Comparison of ENCODE assay signal across 8 cellular contexts in genomic region chr15:74065684-74066411, GRCh38. TPM values are rescaled to one million over a fixed set of nuclear protein-coding genes. Genes with fewer than 3 reads are reported as not detected.
DNase-seq lines count a peak whose midpoint lies in the region; ATAC-seq and TF ChIP-seq lines count a peak whose summit lies in the region.
"Not testable (repeated sequence)": the region's sequence is repeated elsewhere in the genome, so short reads cannot be mapped to it uniquely, and the experiment has no call there.

No MANE protein-coding gene starts in this region.

- TF ChIP-seq POLR2A in suprapubic skin (IDR thresholded peaks at IDR 0.05) = not testable (repeated sequence)

- TF ChIP-seq CTCF in GM06990 (IDR thresholded peaks at IDR 0.05; ENCODE audit: insufficient read depth, low read length, poor library complexity, severe bottlenecking) (peak; percentile 34), HFF-Myc (IDR thresholded peaks at IDR 0.05; ENCODE audit: low read depth, low read length, missing control alignments) (peak; percentile 36), choroid plexus epithelial cell (conservative IDR thresholded peaks at IDR 0.05; ENCODE audit: low read depth, low read length) (peak; percentile 10), left lung (IDR thresholded peaks at IDR 0.05) (peak; percentile 43 to 62), smooth muscle cell (IDR thresholded peaks at IDR 0.05; ENCODE audit: borderline replicate concordance, insufficient read depth, poor library complexity, severe bottlenecking) (peak; percentile 54), suprapubic skin (IDR thresholded peaks at IDR 0.05) (peak; percentile 4 to 63)

- not testable (repeated sequence) for H3K36me3 Mint-ChIP-seq in activated T-cell treated with anti-CD3 and anti-CD28 coated beads, Interleukin-2, amount 50 U/mL, for 4 hours (ENCODE audit: insufficient read depth)

- TF ChIP-seq EP300 in suprapubic skin (IDR thresholded peaks at IDR 0.05) = not testable (repeated sequence)

- not testable (repeated sequence) for H3K9me3 Mint-ChIP-seq in activated T-cell treated with anti-CD3 and anti-CD28 coated beads, Interleukin-2, amount 50 U/mL, for 4 hours

- H3K27ac ChIP-seq in left lung; smooth muscle cell (ENCODE audit: low read depth); suprapubic skin: not testable (repeated sequence)

- H3K9ac ChIP-seq in smooth muscle cell (ENCODE audit: low read depth) = not testable (repeated sequence)

- H3K4me1 Mint-ChIP-seq in activated T-cell treated with anti-CD3 and anti-CD28 coated beads, Interleukin-2, amount 50 U/mL, for 4 hours (ENCODE audit: low read depth) = not testable (repeated sequence)

- H3K4me2 ChIP-seq in smooth muscle cell = not testable (repeated sequence)

- H3K27me3 ChIP-seq in GM06990 (replicated peaks; ENCODE audit: control insufficient read depth, insufficient read depth, low read length); left lung; smooth muscle cell (ENCODE audit: low read depth); suprapubic skin: not testable (repeated sequence)

- not testable (repeated sequence) for H3F3A ChIP-seq in smooth muscle cell (ENCODE audit: low read depth)

- H3K4me3 Mint-ChIP-seq in activated T-cell treated with anti-CD3 and anti-CD28 coated beads, Interleukin-2, amount 50 U/mL, for 4 hours = not testable (repeated sequence)

- H3K4me1 ChIP-seq in left lung; smooth muscle cell (ENCODE audit: low read depth); suprapubic skin: not testable (repeated sequence)

- not testable (repeated sequence) for H3K4me3 ChIP-seq in GM06990 (replicated peaks; ENCODE audit: low read depth, low read length); HFF-Myc (replicated peaks; ENCODE audit: low read depth, low read length); choroid plexus epithelial cell (ENCODE audit: low read depth, low read length); left lung; smooth muscle cell; suprapubic skin

- H3K27me3 Mint-ChIP-seq in activated T-cell treated with anti-CD3 and anti-CD28 coated beads, Interleukin-2, amount 50 U/mL, for 4 hours (ENCODE audit: low read depth) = not testable (repeated sequence)

- H2AFZ ChIP-seq in smooth muscle cell (ENCODE audit: low read depth) = not testable (repeated sequence)

- H3K36me3 ChIP-seq in GM06990 (ENCODE audit: control insufficient read depth, insufficient read depth, low read length); left lung; smooth muscle cell (ENCODE audit: low read depth); suprapubic skin: not testable (repeated sequence)

- peak; percentile 97 to 99 for ATAC-seq in activated T-cell treated with anti-CD3 and anti-CD28 coated beads, Interleukin-2, amount 50 U/mL, for 4 hours
- peak; percentile 100 for ATAC-seq in left lung

- H3K9me3 ChIP-seq in left lung; smooth muscle cell (replicated peaks; ENCODE audit: low read depth); suprapubic skin: not testable (repeated sequence)

- not testable (repeated sequence) for H4K20me1 ChIP-seq in smooth muscle cell (ENCODE audit: low read depth)

- H3K79me2 ChIP-seq in smooth muscle cell (ENCODE audit: low read depth) = not testable (repeated sequence)

- WGBS in smooth muscle cell (ENCODE audit: low lambda C conversion rate) = 21% methylated on average over 11 of the region's 13 CpGs
- no CpG with 5 or more reads among the region's 13 CpGs for WGBS in suprapubic skin

- not testable (repeated sequence) for DNase-seq in GM06990 (ENCODE audit: extremely low read depth, insufficient read length); HFF-Myc (ENCODE audit: extremely low read depth, low read depth); choroid plexus epithelial cell (ENCODE audit: low read depth); smooth muscle cell (lab: John Stamatoyannopoulos, UW; ENCODE audit: unreplicated experiment)
- DNase-seq in T follicular helper cell (ENCODE audit: low read depth) (peak; percentile 19), left lung (peak in 1 of 2 donors; percentile 88), suprapubic skin (ENCODE audit: low spot score in 2 of 2) (peak; percentile 61 to 70)
- peak; percentile 46 for DNase-seq in activated T-cell treated with anti-CD3 and anti-CD28 coated beads, Interleukin-2, amount 50 U/mL, for 4 hours

- intact Hi-C loops in left lung (cut with DNase I) = not testable (repeated sequence)

RNA-seq across cellular contexts. Expression of gene GOLGA6A, which starts 16.5 kb away (rescaled TPM):
- not detected for total RNA-seq in activated T-cell treated with anti-CD3 and anti-CD28 coated beads, Interleukin-2, amount 50 U/mL, for 4 hours
- total RNA-seq in left lung = not detected
- 0.09 and 0.13 TPM in 2 replicates for total RNA-seq in smooth muscle cell
- 0.14 TPM in 1 of 2 replicates, not detected in the other for polyA plus RNA-seq in smooth muscle cell
- total RNA-seq in suprapubic skin = 1 to 10 TPM in 2 of 4 donors, under 1 TPM in 2; 0.21 to 3.9 (median 1.7) TPM
